1 cellular context compared by ENCODE assay signal in the genomic region with DNA sequence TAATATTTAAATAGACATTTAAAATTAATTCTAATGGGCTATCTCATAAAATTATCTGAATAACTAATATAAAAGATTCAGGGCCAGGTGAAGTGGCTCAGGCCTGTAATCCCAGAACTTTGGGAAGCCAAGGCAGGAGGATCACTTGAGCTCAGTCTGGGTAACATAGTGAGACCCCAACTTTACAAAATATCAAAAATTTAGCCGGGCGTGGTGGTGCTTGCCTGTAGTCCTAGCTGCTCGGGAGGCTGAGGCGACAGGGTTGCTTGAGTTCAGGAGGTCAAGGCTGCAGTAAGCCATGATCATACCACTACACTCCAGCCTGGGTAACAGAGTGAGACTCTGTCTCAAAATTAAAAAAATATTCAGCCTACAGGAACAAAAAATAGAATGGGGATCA.
TF ChIP-seq lines count a peak whose summit lies in the region.

No MANE protein-coding gene starts in this region.

TF ChIP-seq in H1, 55 proteins besides CTCF, POLR2A, EP300 and RAD21:
- TF ChIP-seq CHD7 (IDR thresholded peaks at IDR 0.05; ENCODE audit: insufficient replicate concordance, low read length) (no peak), JUND (IDR thresholded peaks at IDR 0.05; ENCODE audit: low read length) (no peak), KDM1A (IDR thresholded peaks at IDR 0.05; ENCODE audit: borderline replicate concordance, low read length) (no peak), SIRT6 (IDR thresholded peaks at IDR 0.05; ENCODE audit: low read length) (no peak), CEBPB (IDR thresholded peaks at IDR 0.05; ENCODE audit: low read depth, low read length) (no peak), CBX5 (IDR thresholded peaks at IDR 0.05; ENCODE audit: low read depth, low read length) (no peak), POU5F1 (IDR thresholded peaks at IDR 0.05; ENCODE audit: low read depth, low read length) (no peak), YY1 (IDR thresholded peaks at IDR 0.05; ENCODE audit: low read depth, low read length) (no peak), RXRA (IDR thresholded peaks at IDR 0.05; ENCODE audit: insufficient read depth, low read depth, low read length) (no peak), MAFK (IDR thresholded peaks at IDR 0.05; ENCODE audit: low read depth, low read length) (no peak), RNF2 (IDR thresholded peaks at IDR 0.05; ENCODE audit: borderline replicate concordance, low read depth, low read length, missing control alignments, poor library complexity, severe bottlenecking) (no peak)
- TF ChIP-seq, protein P1, sequence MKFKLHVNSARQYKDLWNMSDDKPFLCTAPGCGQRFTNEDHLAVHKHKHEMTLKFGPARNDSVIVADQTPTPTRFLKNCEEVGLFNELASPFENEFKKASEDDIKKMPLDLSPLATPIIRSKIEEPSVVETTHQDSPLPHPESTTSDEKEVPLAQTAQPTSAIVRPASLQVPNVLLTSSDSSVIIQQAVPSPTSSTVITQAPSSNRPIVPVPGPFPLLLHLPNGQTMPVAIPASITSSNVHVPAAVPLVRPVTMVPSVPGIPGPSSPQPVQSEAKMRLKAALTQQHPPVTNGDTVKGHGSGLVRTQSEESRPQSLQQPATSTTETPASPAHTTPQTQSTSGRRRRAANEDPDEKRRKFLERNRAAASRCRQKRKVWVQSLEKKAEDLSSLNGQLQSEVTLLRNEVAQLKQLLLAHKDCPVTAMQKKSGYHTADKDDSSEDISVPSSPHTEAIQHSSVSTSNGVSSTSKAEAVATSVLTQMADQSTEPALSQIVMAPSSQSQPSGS (IDR thresholded peaks at IDR 0.05; ENCODE audit: low read length), result no peak
